ENCODE assay signal across 14 cellular contexts in genomic region chr18:21099442-21099841, GRCh38. TPM values are rescaled to one million over a fixed set of nuclear protein-coding genes. Genes with fewer than 3 reads are reported as not detected.
DNase-seq lines count a peak whose midpoint lies in the region; ATAC-seq, FAIRE-seq and TF ChIP-seq lines count a peak whose summit lies in the region.
"Had no signal": no experiment of that assay in that cellular context is flagged by ENCODE, and none has a peak within 500 bp of the region (broad histone marks: within the 10 kb centered on the region; RNA-seq: fewer than 3 reads in every experiment).

No MANE protein-coding gene starts in this region.

- DNase-seq in GM19239 (ENCODE audit: insufficient read length, low spot score) (no peak), hepatocyte (ENCODE audit: low spot score) (no peak), AG08396 (ENCODE audit: low spot score) (no peak), glutamatergic neuron (no peak)
- DNase-seq in effector CD4-positive, alpha-beta T cell: no peak
- DNase-seq: activated naive CD4-positive, alpha-beta T cell treated with anti-CD3 and anti-CD28 coated beads, Interleukin-2, amount 50 U/mL, for 16 hours; NCI-H146; pancreas; WERI-Rb-1 had no signal

- H4K20me1 ChIP-seq in BLaER1 (peaks cover 99% of the 10 kb centered on the region), hepatocyte (ENCODE audit: insufficient read depth, poor library complexity, severe bottlenecking) (peaks cover 77% of the 10 kb centered on the region)

- peak overlapping the region; percentile 84 for H3K4me2 ChIP-seq in BLaER1
- no peak overlapping the region for H3K4me2 ChIP-seq in hepatocyte

- 91% methylated on average over 9 of the region's 9 CpGs for WGBS in hepatocyte (ENCODE audit: low lambda C conversion rate, missing lambda C conversion rate)

- H3K27me3 Mint-ChIP-seq in IgD-negative memory B cell: no peaks in the 10 kb centered on the region
- H3K27me3 Mint-ChIP-seq in glutamatergic neuron (ENCODE audit: unreplicated experiment): no peaks in the 10 kb centered on the region

- no peak overlapping the region for H2AFZ ChIP-seq in hepatocyte

- H3K9ac ChIP-seq in BLaER1: peak overlapping the region; percentile 49; the same call in 1 of the 2 replicates

- H3K4me1 ChIP-seq in BLaER1: peaks cover 31% of the 10 kb centered on the region
- H3K4me1 ChIP-seq in hepatocyte (ENCODE audit: insufficient read depth): no peaks in the 10 kb centered on the region

- H3K27ac ChIP-seq in BLaER1: peak overlapping the region; percentile 71
- H3K27ac ChIP-seq in hepatocyte: no peak overlapping the region
- H3K27ac ChIP-seq: HL-60, pancreas, WERI-Rb-1 had no signal

- no peaks in the 10 kb centered on the region for H3K9me2 ChIP-seq in hepatocyte (replicated peaks; ENCODE audit: insufficient read depth)

- H3K27me3 ChIP-seq in BLaER1: no peaks in the 10 kb centered on the region
- no peaks in the 10 kb centered on the region for H3K27me3 ChIP-seq in hepatocyte
- H3K27me3 ChIP-seq: pancreas, Peyer's patch had no signal

- FAIRE-seq in GM19239 (lab: Jason Lieb, UNC): peak; percentile 93
- FAIRE-seq: pancreas had no signal

- H3K9me3 Mint-ChIP-seq in IgD-negative memory B cell (no peaks in the 10 kb centered on the region), glutamatergic neuron (ENCODE audit: unreplicated experiment) (no peaks in the 10 kb centered on the region)

- H3K4me3 ChIP-seq in BLaER1 (0 out of 2 replicates have a peak overlapping the region, but pooled peaks have one; percentile 16), hepatocyte (no peak overlapping the region)
- H3K4me3 ChIP-seq: pancreas, Peyer's patch had no signal

- TF ChIP-seq CTCF in hepatocyte (IDR thresholded peaks at IDR 0.05; ENCODE audit: poor library complexity) (no peak), glutamatergic neuron (IDR thresholded peaks at IDR 0.05; ENCODE audit: partially characterized antibody, unreplicated experiment) (no peak)

- peaks cover 31% of the 10 kb centered on the region for H3K36me3 ChIP-seq in BLaER1
- H3K36me3 ChIP-seq in hepatocyte (replicated peaks; ENCODE audit: insufficient read depth, low read depth): no peaks in the 10 kb centered on the region
- H3K36me3 ChIP-seq: pancreas, Peyer's patch, WERI-Rb-1 had no signal

- H3K4me3 Mint-ChIP-seq in IgD-negative memory B cell (peak overlapping the region; percentile 34 to 86 (median 64)), glutamatergic neuron (ENCODE audit: unreplicated experiment) (no peak overlapping the region)

- peaks cover 40% of the 10 kb centered on the region for H3K9me3 ChIP-seq in BLaER1
- H3K9me3 ChIP-seq in hepatocyte (ENCODE audit: low read depth): no peaks in the 10 kb centered on the region
- H3K9me3 ChIP-seq: pancreas, Peyer's patch had no signal

- ATAC-seq in HG02763 (IDR thresholded peaks at IDR 0.05; ENCODE audit: unreplicated experiment): peak; percentile 91
- ATAC-seq: pancreas had no signal

- H3K27ac Mint-ChIP-seq in IgD-negative memory B cell (peak overlapping the region in 2 of 3 donors; percentile 0 to 46), glutamatergic neuron (ENCODE audit: unreplicated experiment) (no peak overlapping the region)

- H3K79me2 ChIP-seq in hepatocyte: peaks cover 99% of the 10 kb centered on the region

- H3K36me3 Mint-ChIP-seq in IgD-negative memory B cell (no peaks in the 10 kb centered on the region), glutamatergic neuron (ENCODE audit: unreplicated experiment) (no peaks in the 10 kb centered on the region)

- peaks cover 60 to 65% (median 61%) of the 10 kb centered on the region in 3 donors for H3K4me1 Mint-ChIP-seq in IgD-negative memory B cell
- H3K4me1 Mint-ChIP-seq in glutamatergic neuron (ENCODE audit: low read depth, unreplicated experiment): peaks cover 8% of the 10 kb centered on the region

RNA-seq across cellular contexts. Expression of gene ROCK1, which starts 12.2 kb away (rescaled TPM):
- polyA plus RNA-seq in IgD-negative memory B cell (41.2 TPM), hepatocyte (22.5 and 29.9 TPM in 2 replicates)
- total RNA-seq in hepatocyte (41.7 and 42.1 TPM in 2 replicates), glutamatergic neuron (ENCODE audit: unreplicated experiment) (59.9 TPM)
